In genomic region chr16:89324056-89325010, GRCh38 we compare ENCODE assay signal across 9 cellular contexts.
DNase-seq lines count a peak whose midpoint lies in the region; ATAC-seq, FAIRE-seq and TF ChIP-seq lines count a peak whose summit lies in the region.
"Had no signal": no experiment of that assay in that cellular context is flagged by ENCODE, and none has a peak within 500 bp of the region (broad histone marks: within the 10 kb centered on the region; RNA-seq: fewer than 3 reads in every experiment).

No MANE protein-coding gene starts in this region.

- no peak for TF ChIP-seq CTCF in GM06990 (IDR thresholded peaks at IDR 0.05; ENCODE audit: insufficient read depth, low read length, poor library complexity, severe bottlenecking)
- no peak for TF ChIP-seq CTCF in right lobe of liver (IDR thresholded peaks at IDR 0.05)
- no peak for TF ChIP-seq CTCF in type B pancreatic cell (conservative IDR thresholded peaks at IDR 0.05)

- peak; percentile 47 for ATAC-seq in HG02938 (IDR thresholded peaks at IDR 0.05; ENCODE audit: unreplicated experiment)
- no peak for ATAC-seq in right lobe of liver
- ATAC-seq: heart left ventricle had no signal

- intact Hi-C loops in activated T-helper 1 cell treated with anti-CD3 and anti-CD28 coated beads, Interleukin-12 subunit alpha, Interleukin-12 subunit beta, Interleukin-2, Interleukin-4 antibody, amounts not matched to agents 30 ng/mL and 10 ng/mL and 1 ng/mL, durations not matched to agents 14 hours and 24 hours and 36 hours (cut with micrococcal nuclease) = loop anchor here (1.0 to 5.0 kb wide), 7 partner anchors 8 to 181 kb away; no protein-coding TSS in a partner anchor
- intact Hi-C loops in right lobe of liver (cut with DNase I) = no loop called here

- H3K27ac ChIP-seq in right lobe of liver = no peak overlapping the region

- H3K36me3 ChIP-seq in GM06990 (ENCODE audit: control insufficient read depth, insufficient read depth, low read length) = peaks cover 11% of the 10 kb centered on the region
- H3K36me3 ChIP-seq in right lobe of liver = no peaks in the 10 kb centered on the region
- H3K36me3 ChIP-seq: heart left ventricle had no signal

- no peaks in the 10 kb centered on the region for H3K27me3 Mint-ChIP-seq in activated T-helper 1 cell treated with anti-CD3 and anti-CD28 coated beads, Interleukin-12 subunit alpha, Interleukin-12 subunit beta, Interleukin-2, Interleukin-4 antibody, amounts not matched to agents 30 ng/mL and 10 ng/mL and 1 ng/mL, durations not matched to agents 14 hours and 24 hours and 36 hours (ENCODE audit: insufficient read depth)
- H3K27me3 Mint-ChIP-seq in type B pancreatic cell = no peaks in the 10 kb centered on the region

- no peaks in the 10 kb centered on the region for H3K9me3 Mint-ChIP-seq in activated T-helper 1 cell treated with anti-CD3 and anti-CD28 coated beads, Interleukin-12 subunit alpha, Interleukin-12 subunit beta, Interleukin-2, Interleukin-4 antibody, amounts not matched to agents 30 ng/mL and 10 ng/mL and 1 ng/mL, durations not matched to agents 14 hours and 24 hours and 36 hours
- no peaks in the 10 kb centered on the region for H3K9me3 Mint-ChIP-seq in type B pancreatic cell

- 88% methylated on average over 23 of the region's 32 CpGs for WGBS in right lobe of liver (ENCODE audit: insufficient coverage, low coverage, low lambda C conversion rate, missing lambda C conversion rate)

- H3K4me3 ChIP-seq in GM06990 (replicated peaks; ENCODE audit: low read depth, low read length) (0 out of 2 replicates have a peak overlapping the region, but pooled peaks have one; percentile 3), right lobe of liver (no peak overlapping the region)
- H3K4me3 ChIP-seq: heart left ventricle had no signal

- H3K36me3 Mint-ChIP-seq in activated T-helper 1 cell treated with anti-CD3 and anti-CD28 coated beads, Interleukin-12 subunit alpha, Interleukin-12 subunit beta, Interleukin-2, Interleukin-4 antibody, amounts not matched to agents 30 ng/mL and 10 ng/mL and 1 ng/mL, durations not matched to agents 14 hours and 24 hours and 36 hours (ENCODE audit: low read depth) = peaks cover 21% of the 10 kb centered on the region
- peaks cover 15% of the 10 kb centered on the region for H3K36me3 Mint-ChIP-seq in type B pancreatic cell

- DNase-seq in GM06990 (ENCODE audit: extremely low read depth, insufficient read length) (peak; percentile 79), right lobe of liver (peak in 2 of 3 donors; percentile 20 to 38), type B pancreatic cell (ENCODE audit: extremely low spot score, unreplicated experiment) (no peak), activated gamma-delta T cell (lab: John Stamatoyannopoulos, UW) (no peak), SIG-M5 treated with dmso at 0.1 percent for 504 hours (lab: John Stamatoyannopoulos, UW; ENCODE audit: unreplicated experiment) (no peak), HTR-8/SVneo (ENCODE audit: insufficient read length, low spot score) (no peak)
- DNase-seq in activated T-helper 1 cell treated with anti-CD3 and anti-CD28 coated beads, Interleukin-12 subunit alpha, Interleukin-12 subunit beta, Interleukin-2, Interleukin-4 antibody, amounts not matched to agents 30 ng/mL and 10 ng/mL and 1 ng/mL, durations not matched to agents 14 hours and 24 hours and 36 hours (ENCODE audit: low spot score) = no peak

- H3K4me1 Mint-ChIP-seq in activated T-helper 1 cell treated with anti-CD3 and anti-CD28 coated beads, Interleukin-12 subunit alpha, Interleukin-12 subunit beta, Interleukin-2, Interleukin-4 antibody, amounts not matched to agents 30 ng/mL and 10 ng/mL and 1 ng/mL, durations not matched to agents 14 hours and 24 hours and 36 hours (ENCODE audit: low read depth) = peaks cover 83% of the 10 kb centered on the region
- H3K4me1 Mint-ChIP-seq in type B pancreatic cell (ENCODE audit: unreplicated experiment) = peaks cover 74% of the 10 kb centered on the region

- peak overlapping the region; percentile 66 for H3K27ac Mint-ChIP-seq in activated T-helper 1 cell treated with anti-CD3 and anti-CD28 coated beads, Interleukin-12 subunit alpha, Interleukin-12 subunit beta, Interleukin-2, Interleukin-4 antibody, amounts not matched to agents 30 ng/mL and 10 ng/mL and 1 ng/mL, durations not matched to agents 14 hours and 24 hours and 36 hours
- peak overlapping the region; percentile 82 for H3K27ac Mint-ChIP-seq in type B pancreatic cell

- no peaks in the 10 kb centered on the region for H3K9me3 ChIP-seq in right lobe of liver
- H3K9me3 ChIP-seq: heart left ventricle had no signal

- peak overlapping the region; percentile 53 for H3K4me3 Mint-ChIP-seq in activated T-helper 1 cell treated with anti-CD3 and anti-CD28 coated beads, Interleukin-12 subunit alpha, Interleukin-12 subunit beta, Interleukin-2, Interleukin-4 antibody, amounts not matched to agents 30 ng/mL and 10 ng/mL and 1 ng/mL, durations not matched to agents 14 hours and 24 hours and 36 hours
- peak overlapping the region; percentile 15 for H3K4me3 Mint-ChIP-seq in type B pancreatic cell

- H3K27me3 ChIP-seq in GM06990 (replicated peaks; ENCODE audit: control insufficient read depth, insufficient read depth, low read length) (no peaks in the 10 kb centered on the region), right lobe of liver (no peaks in the 10 kb centered on the region)
- H3K27me3 ChIP-seq: heart left ventricle had no signal

- no peak for FAIRE-seq in HTR-8/SVneo (lab: Jason Lieb, UNC)

- H3K4me1 ChIP-seq in right lobe of liver = peaks cover 0 to 43% (median 14%) of the 10 kb centered on the region in 4 donors

- TF ChIP-seq POLR2A in right lobe of liver (IDR thresholded peaks at IDR 0.05) = no peak

Comparison
In these comparisons a context has a peak if more than half of its experiments do, and no peak if none do; other contexts are left out.
1. DNase-seq: peak in GM06990 (single experiment) and right lobe of liver (2 of 3); none in activated T-helper 1 cell treated with anti-CD3 and anti-CD28 coated beads, Interleukin-12 subunit alpha, Interleukin-12 subunit beta, Interleukin-2, Interleukin-4 antibody, amounts not matched to agents 30 ng/mL and 10 ng/mL and 1 ng/mL, durations not matched to agents 14 hours and 24 hours and 36 hours (single experiment), type B pancreatic cell (single experiment), activated gamma-delta T cell (single experiment), SIG-M5 treated with dmso at 0.1 percent for 504 hours (single experiment) and HTR-8/SVneo (single experiment).